Comparison of ENCODE assay signal across 12 cellular contexts in genomic region chr3:72182206-72182605, GRCh38.
"Had no signal": no experiment of that assay in that cellular context is flagged by ENCODE, and none has a peak within 500 bp of the region (broad histone marks: within the 10 kb centered on the region; RNA-seq: fewer than 3 reads in every experiment).

No MANE protein-coding gene starts in this region.

- H2AFZ ChIP-seq: neural progenitor cell, parathyroid adenoma had no signal

- H3K4me2 ChIP-seq: neural progenitor cell had no signal

- H3K4me1 ChIP-seq: parathyroid adenoma, thyroid gland had no signal

- H3K27ac ChIP-seq: gastroesophageal sphincter, heart right ventricle, neural progenitor cell, parathyroid adenoma, thyroid gland, uterus had no signal

- DNase-seq: activated CD4-positive, alpha-beta T cell treated with anti-CD3 and anti-CD28 coated beads for 1 hour; activated CD4-positive, alpha-beta T cell treated with anti-CD3 and anti-CD28 coated beads, Interleukin-2, amount 50 U/mL, for 4 hours; activated naive CD4-positive, alpha-beta T cell treated with anti-CD3 and anti-CD28 coated beads, Interleukin-2, amount 10 ng/mL, durations not matched to agents 7 days and 5 days; heart right ventricle; left colon; retina; thyroid gland; uterus had no signal

- H3K4me3 ChIP-seq: gastroesophageal sphincter, heart right ventricle, lung, neural progenitor cell, thyroid gland, uterus had no signal

- H3K36me3 ChIP-seq: gastroesophageal sphincter, heart right ventricle, neural progenitor cell, thyroid gland, uterus had no signal

- H3K27me3 ChIP-seq: gastroesophageal sphincter, neural progenitor cell, uterus had no signal

- H3K9me3 ChIP-seq: gastroesophageal sphincter, thyroid gland, uterus had no signal

- H3K9ac ChIP-seq: neural progenitor cell, parathyroid adenoma had no signal
